1 cellular context compared by ENCODE assay signal in the genomic region with DNA sequence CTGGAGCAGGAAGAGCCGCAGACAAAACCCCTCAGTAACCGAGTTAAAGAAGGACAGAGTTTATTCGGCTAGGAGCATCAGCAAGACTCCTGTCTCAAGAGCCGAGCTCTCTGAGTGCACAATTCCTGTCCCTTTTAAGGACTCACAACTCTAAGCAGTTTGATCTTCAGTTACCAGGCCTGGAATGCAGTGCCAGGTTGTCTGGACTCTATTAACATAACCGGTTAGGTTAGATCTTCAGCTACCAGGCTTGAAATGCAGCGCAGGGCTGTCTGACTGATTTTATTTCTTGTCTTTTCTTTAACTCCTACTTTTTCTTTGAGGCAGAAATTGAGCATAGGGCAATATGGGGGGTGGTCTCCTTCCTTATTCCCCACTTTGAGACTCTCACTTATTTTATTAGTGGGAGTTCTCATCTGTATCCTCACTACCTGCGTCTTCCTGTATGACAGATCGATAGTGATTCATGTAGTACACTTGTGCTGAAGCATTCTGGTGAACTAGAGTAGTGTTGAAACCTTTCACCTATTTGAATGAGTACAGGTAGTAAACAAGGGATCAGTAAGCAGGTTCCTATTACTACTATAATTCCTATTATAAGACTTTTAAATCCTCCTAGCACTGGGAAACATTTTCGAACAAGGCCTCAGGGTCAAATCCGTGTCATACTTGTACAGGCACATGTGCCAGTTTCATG.
TF ChIP-seq lines count a peak whose summit lies in the region.

No MANE protein-coding gene starts in this region.

TF ChIP-seq in HepG2, 621 proteins besides CTCF, POLR2A, EP300 and RAD21 (continued from another document):
- TF ChIP-seq, protein P1, sequence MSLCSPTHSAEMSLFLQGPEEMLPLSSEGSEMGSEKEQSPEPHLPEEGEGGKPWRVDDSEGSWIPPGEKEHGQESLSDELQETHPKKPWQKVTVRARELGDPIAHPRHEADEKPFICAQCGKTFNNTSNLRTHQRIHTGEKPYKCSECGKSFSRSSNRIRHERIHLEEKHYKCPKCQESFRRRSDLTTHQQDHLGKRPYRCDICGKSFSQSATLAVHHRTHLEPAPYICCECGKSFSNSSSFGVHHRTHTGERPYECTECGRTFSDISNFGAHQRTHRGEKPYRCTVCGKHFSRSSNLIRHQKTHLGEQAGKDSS (CRISPR knock-in tag; IDR thresholded peaks at IDR 0.05; ENCODE audit: borderline replicate concordance, low read depth): no peak
- TF ChIP-seq MIER3 (CRISPR knock-in tag; IDR thresholded peaks at IDR 0.05; ENCODE audit: borderline replicate concordance) (no peak), ZNF660 (CRISPR knock-in tag; IDR thresholded peaks at IDR 0.05; ENCODE audit: borderline replicate concordance, low read depth) (no peak), MED1 (CRISPR knock-in tag; IDR thresholded peaks at IDR 0.05) (no peak), NR0B2 (CRISPR knock-in tag; IDR thresholded peaks at IDR 0.05) (no peak), RBAK (CRISPR knock-in tag; IDR thresholded peaks at IDR 0.05) (no peak), ZNF75D (CRISPR knock-in tag; IDR thresholded peaks at IDR 0.05; ENCODE audit: borderline replicate concordance) (no peak)
- TF ChIP-seq, protein P2, sequence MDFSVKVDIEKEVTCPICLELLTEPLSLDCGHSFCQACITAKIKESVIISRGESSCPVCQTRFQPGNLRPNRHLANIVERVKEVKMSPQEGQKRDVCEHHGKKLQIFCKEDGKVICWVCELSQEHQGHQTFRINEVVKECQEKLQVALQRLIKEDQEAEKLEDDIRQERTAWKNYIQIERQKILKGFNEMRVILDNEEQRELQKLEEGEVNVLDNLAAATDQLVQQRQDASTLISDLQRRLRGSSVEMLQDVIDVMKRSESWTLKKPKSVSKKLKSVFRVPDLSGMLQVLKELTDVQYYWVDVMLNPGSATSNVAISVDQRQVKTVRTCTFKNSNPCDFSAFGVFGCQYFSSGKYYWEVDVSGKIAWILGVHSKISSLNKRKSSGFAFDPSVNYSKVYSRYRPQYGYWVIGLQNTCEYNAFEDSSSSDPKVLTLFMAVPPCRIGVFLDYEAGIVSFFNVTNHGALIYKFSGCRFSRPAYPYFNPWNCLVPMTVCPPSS (IDR thresholded peaks at IDR 0.05): no peak
- TF ChIP-seq, protein P3, sequence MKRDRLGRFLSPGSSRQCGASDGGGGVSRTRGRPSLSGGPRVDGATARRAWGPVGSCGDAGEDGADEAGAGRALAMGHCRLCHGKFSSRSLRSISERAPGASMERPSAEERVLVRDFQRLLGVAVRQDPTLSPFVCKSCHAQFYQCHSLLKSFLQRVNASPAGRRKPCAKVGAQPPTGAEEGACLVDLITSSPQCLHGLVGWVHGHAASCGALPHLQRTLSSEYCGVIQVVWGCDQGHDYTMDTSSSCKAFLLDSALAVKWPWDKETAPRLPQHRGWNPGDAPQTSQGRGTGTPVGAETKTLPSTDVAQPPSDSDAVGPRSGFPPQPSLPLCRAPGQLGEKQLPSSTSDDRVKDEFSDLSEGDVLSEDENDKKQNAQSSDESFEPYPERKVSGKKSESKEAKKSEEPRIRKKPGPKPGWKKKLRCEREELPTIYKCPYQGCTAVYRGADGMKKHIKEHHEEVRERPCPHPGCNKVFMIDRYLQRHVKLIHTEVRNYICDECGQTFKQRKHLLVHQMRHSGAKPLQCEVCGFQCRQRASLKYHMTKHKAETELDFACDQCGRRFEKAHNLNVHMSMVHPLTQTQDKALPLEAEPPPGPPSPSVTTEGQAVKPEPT (CRISPR knock-in tag; IDR thresholded peaks at IDR 0.05; ENCODE audit: low read depth): no peak
- TF ChIP-seq, protein P4, sequence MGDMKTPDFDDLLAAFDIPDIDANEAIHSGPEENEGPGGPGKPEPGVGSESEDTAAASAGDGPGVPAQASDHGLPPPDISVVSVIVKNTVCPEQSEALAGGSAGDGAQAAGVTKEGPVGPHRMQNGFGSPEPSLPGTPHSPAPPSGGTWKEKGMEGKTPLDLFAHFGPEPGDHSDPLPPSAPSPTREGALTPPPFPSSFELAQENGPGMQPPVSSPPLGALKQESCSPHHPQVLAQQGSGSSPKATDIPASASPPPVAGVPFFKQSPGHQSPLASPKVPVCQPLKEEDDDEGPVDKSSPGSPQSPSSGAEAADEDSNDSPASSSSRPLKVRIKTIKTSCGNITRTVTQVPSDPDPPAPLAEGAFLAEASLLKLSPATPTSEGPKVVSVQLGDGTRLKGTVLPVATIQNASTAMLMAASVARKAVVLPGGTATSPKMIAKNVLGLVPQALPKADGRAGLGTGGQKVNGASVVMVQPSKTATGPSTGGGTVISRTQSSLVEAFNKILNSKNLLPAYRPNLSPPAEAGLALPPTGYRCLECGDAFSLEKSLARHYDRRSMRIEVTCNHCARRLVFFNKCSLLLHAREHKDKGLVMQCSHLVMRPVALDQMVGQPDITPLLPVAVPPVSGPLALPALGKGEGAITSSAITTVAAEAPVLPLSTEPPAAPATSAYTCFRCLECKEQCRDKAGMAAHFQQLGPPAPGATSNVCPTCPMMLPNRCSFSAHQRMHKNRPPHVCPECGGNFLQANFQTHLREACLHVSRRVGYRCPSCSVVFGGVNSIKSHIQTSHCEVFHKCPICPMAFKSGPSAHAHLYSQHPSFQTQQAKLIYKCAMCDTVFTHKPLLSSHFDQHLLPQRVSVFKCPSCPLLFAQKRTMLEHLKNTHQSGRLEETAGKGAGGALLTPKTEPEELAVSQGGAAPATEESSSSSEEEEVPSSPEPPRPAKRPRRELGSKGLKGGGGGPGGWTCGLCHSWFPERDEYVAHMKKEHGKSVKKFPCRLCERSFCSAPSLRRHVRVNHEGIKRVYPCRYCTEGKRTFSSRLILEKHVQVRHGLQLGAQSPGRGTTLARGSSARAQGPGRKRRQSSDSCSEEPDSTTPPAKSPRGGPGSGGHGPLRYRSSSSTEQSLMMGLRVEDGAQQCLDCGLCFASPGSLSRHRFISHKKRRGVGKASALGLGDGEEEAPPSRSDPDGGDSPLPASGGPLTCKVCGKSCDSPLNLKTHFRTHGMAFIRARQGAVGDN (CRISPR knock-in tag; IDR thresholded peaks at IDR 0.05): no peak
TF ChIP-seq in HepG2: peak in this region for 0.
